ENCODE assay signal across 21 cellular contexts in the genomic region with DNA sequence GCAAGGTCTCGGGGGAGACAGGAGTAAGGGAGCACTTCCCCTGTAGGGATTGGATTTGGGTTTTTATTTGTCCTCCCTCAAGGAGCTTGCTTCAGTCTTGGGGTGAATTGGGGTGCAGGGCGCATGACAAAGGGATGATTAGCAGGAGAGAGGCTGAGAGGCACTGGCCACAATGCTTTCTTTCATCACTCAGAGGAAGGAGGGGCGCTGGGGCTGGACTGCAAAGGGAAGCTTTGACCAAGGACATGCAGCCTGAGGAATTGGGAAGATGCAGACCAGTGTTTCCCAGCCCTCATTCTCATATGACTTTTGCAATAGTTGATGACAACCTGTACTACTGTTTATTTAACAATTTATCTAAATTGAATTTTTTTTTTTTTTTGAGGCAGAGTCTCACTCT. TPM values are rescaled to one million over a fixed set of nuclear protein-coding genes. Genes with fewer than 3 reads are reported as not detected.
"Had no signal": no experiment of that assay in that cellular context is flagged by ENCODE, and none has a peak within 500 bp of the region (broad histone marks: within the 10 kb centered on the region; RNA-seq: fewer than 3 reads in every experiment).

No MANE protein-coding gene starts in this region.

- H3K4me3 ChIP-seq: body of pancreas, colonic mucosa, esophagus squamous epithelium, left ventricle myocardium inferior, ovary had no signal

- H3K4me1 ChIP-seq: body of pancreas, colonic mucosa, left ventricle myocardium inferior had no signal

- H3K9me3 ChIP-seq: body of pancreas, colonic mucosa, esophagus squamous epithelium, left ventricle myocardium inferior, ovary had no signal

- H3K27me3 ChIP-seq: body of pancreas, colonic mucosa, ovary had no signal

- H3K27ac ChIP-seq: body of pancreas, colonic mucosa, esophagus squamous epithelium, left ventricle myocardium inferior, ovary had no signal

- H3K36me3 ChIP-seq: colonic mucosa, esophagus squamous epithelium, left ventricle myocardium inferior, ovary had no signal

- ATAC-seq: activated naive CD4-positive, alpha-beta T cell treated with anti-CD3 and anti-CD28 coated beads, Interleukin-2, amount 50 U/mL, for 72 hours; activated T-cell treated with anti-CD3 and anti-CD28 coated beads, Interleukin-2, amount 50 U/mL, for 72 hours; body of pancreas had no signal

- DNase-seq: activated CD4-positive, alpha-beta T cell treated with anti-CD3 and anti-CD28 coated beads, Interleukin-2, amount 10 ng/mL, durations not matched to agents 7 days and 5 days; activated CD8-positive, alpha-beta memory T cell treated with anti-CD3 and anti-CD28 coated beads, Interleukin-2, amount 50 U/mL, for 48 hours; activated gamma-delta T cell; activated T-cell treated with anti-CD3 and anti-CD28 coated beads, Interleukin-2, amount 50 U/mL, for 72 hours; body of pancreas; central memory CD4-positive, alpha-beta T cell; colonic mucosa; effector CD4-positive, alpha-beta T cell; esophagus squamous epithelium; left ventricle myocardium inferior; mesenchymal stem cell; nephron progenitor cell; ovary; retina; stimulated activated CD4-positive, alpha-beta T cell treated with anti-CD3 and anti-CD28 coated beads, Interleukin-15, amount 100 ng/mL, for 24 hours; stimulated activated CD4-positive, alpha-beta T cell treated with anti-CD3 and anti-CD28 coated beads, Interleukin-4, amount 100 ng/mL, for 24 hours; stimulated activated naive CD4-positive, alpha-beta T cell had no signal

RNA-seq across cellular contexts. Expression of a gene that starts 34.1 kb away (rescaled TPM):
- total RNA-seq: activated CD4-positive, alpha-beta T cell treated with anti-CD3 and anti-CD28 coated beads, Interleukin-2, amount 10 ng/mL, durations not matched to agents 7 days and 5 days; activated naive CD4-positive, alpha-beta T cell treated with anti-CD3 and anti-CD28 coated beads, Interleukin-2, amount 50 U/mL, for 72 hours; activated T-cell treated with anti-CD3 and anti-CD28 coated beads, Interleukin-2, amount 50 U/mL, for 72 hours had no signal

RNA-seq across cellular contexts. Expression of a gene that starts 35.7 kb away (rescaled TPM):
- total RNA-seq: activated CD4-positive, alpha-beta T cell treated with anti-CD3 and anti-CD28 coated beads, Interleukin-2, amount 10 ng/mL, durations not matched to agents 7 days and 5 days; activated naive CD4-positive, alpha-beta T cell treated with anti-CD3 and anti-CD28 coated beads, Interleukin-2, amount 50 U/mL, for 72 hours; activated T-cell treated with anti-CD3 and anti-CD28 coated beads, Interleukin-2, amount 50 U/mL, for 72 hours; body of pancreas; colonic mucosa; fibroblast of villous mesenchyme; subcutaneous adipose tissue had no signal
- polyA plus RNA-seq: keratinocyte had no signal
